ENCODE assay signal across 1 cellular context in genomic region chr1:27868556-27868931, GRCh38.
TF ChIP-seq lines count a peak whose summit lies in the region.

No MANE protein-coding gene starts in this region.

TF ChIP-seq in H1, 55 proteins besides CTCF, POLR2A, EP300 and RAD21:
- TF ChIP-seq CTBP2 (IDR thresholded peaks at IDR 0.05; ENCODE audit: borderline replicate concordance, insufficient read depth, insufficient read length, low read length) = no peak
- TF ChIP-seq TAF1 (IDR thresholded peaks at IDR 0.05; ENCODE audit: low read depth, low read length) = no peak
- no peak for TF ChIP-seq RXRA (IDR thresholded peaks at IDR 0.05; ENCODE audit: insufficient read depth, low read depth, low read length)
- TF ChIP-seq PHF8 (conservative IDR thresholded peaks at IDR 0.05; ENCODE audit: low read depth, low read length) = no peak
- no peak for TF ChIP-seq CHD2 (IDR thresholded peaks at IDR 0.05; ENCODE audit: low read length)
- TF ChIP-seq EGR1 (IDR thresholded peaks at IDR 0.05; ENCODE audit: borderline replicate concordance, low read depth, low read length) = no peak
- no peak for TF ChIP-seq BACH1 (IDR thresholded peaks at IDR 0.05; ENCODE audit: low read length)
- no peak for TF ChIP-seq POLR2AphosphoS5 (IDR thresholded peaks at IDR 0.05; ENCODE audit: low read depth, low read length)
- TF ChIP-seq ZNF274 (IDR thresholded peaks at IDR 0.05; ENCODE audit: borderline replicate concordance, extremely low read depth, low read length) = no peak
- TF ChIP-seq USF2 (IDR thresholded peaks at IDR 0.05; ENCODE audit: low read length) = no peak
- no peak for TF ChIP-seq KDM1A (IDR thresholded peaks at IDR 0.05; ENCODE audit: borderline replicate concordance, low read length)
- TF ChIP-seq SP4 (IDR thresholded peaks at IDR 0.05; ENCODE audit: low read length) = no peak
- no peak for TF ChIP-seq NANOG (IDR thresholded peaks at IDR 0.05; ENCODE audit: insufficient read depth, low read depth, low read length, poor library complexity, severe bottlenecking)
- no peak for TF ChIP-seq ATF3 (IDR thresholded peaks at IDR 0.05; ENCODE audit: insufficient read depth, low read depth, low read length)
- no peak for TF ChIP-seq JUN (IDR thresholded peaks at IDR 0.05; ENCODE audit: low read depth, low read length)
- TF ChIP-seq E2F6 (IDR thresholded peaks at IDR 0.05) = no peak
- no peak for TF ChIP-seq BRCA1 (IDR thresholded peaks at IDR 0.05; ENCODE audit: low read depth, low read length)
- no peak for TF ChIP-seq ASH2L (IDR thresholded peaks at IDR 0.05; ENCODE audit: low read length)
- TF ChIP-seq TBP (IDR thresholded peaks at IDR 0.05; ENCODE audit: low read depth, low read length) = no peak
- TF ChIP-seq RFX5 (IDR thresholded peaks at IDR 0.05; ENCODE audit: borderline replicate concordance, low read depth, low read length) = no peak
TF ChIP-seq in H1: peak in this region for 0.
